In the genomic region with DNA sequence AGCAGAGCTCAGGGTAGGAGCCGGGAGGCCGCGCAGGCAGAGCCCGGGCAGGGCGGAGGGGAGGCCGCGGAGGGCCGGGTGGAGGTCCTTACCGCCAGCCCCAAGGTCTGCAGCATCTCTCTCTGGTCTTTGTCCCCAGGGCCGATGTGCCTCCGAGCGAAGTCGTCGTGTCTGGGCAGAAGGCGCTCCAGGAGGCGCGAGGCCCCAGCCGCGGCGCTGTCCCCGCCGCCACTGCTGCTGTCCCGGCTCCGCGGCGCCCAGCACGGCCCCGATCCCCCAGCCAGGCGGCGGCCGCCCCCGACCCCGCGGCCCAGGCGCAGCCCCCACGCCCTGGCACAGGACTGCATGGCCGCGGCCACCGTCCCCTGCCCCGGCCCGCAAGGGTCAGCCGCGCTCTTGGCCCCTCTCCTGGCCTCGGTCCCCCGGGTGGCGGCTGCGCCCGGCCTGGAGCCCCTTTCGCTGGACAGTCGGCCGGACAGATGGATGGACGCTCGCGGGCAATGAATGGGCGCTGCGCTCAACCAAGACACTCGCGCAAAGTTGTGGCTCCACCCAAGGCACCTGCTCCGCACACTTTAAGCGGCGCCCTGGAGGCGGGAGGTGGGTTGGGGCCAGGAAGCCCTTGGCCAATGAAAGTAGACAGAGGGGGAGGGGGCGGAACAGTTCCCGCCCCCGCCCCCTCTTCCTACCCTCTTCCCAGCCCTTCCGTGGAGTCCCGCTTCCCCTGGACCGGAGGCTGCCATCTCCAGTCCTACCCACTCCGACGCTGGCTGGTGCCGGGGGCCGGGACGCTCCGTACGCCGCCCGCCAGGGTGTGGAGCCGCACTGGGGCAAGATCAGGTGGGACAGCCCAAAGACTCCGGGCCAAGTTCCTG, we compare ENCODE assay signal across 8 cellular contexts. TPM values are rescaled to one million over a fixed set of nuclear protein-coding genes. Genes with fewer than 3 reads are reported as not detected.
DNase-seq lines count a peak whose midpoint lies in the region; ATAC-seq, FAIRE-seq and TF ChIP-seq lines count a peak whose summit lies in the region.

TSS of gene GLDC (minus strand) at position 577 of the 875 bp plus-strand sequence. CDS start at position 347, 230 bp downstream.

- POLR2A ChIA-PET in A549 (lab: Yijun Ruan, JAX), result interaction anchor here (0.7 to 2.3 kb wide), 5 partner anchors 11 to 112 kb away, joined by 3 to 11 read pairs (median 3); partner anchors contain the start of gene KDM4C

- H3K4me1 ChIP-seq in A549, result peaks cover 19% of the 10 kb centered on the region; the same call in 2 of the 3 replicates
- H3K4me1 ChIP-seq in osteoblast (ENCODE audit: insufficient read depth, low read length), result no peaks in the 10 kb centered on the region
- H3K4me1 ChIP-seq in urinary bladder (ENCODE audit: insufficient read depth), result no peaks in the 10 kb centered on the region

- CTCF ChIA-PET in A549 (lab: Yijun Ruan, JAX), result interaction anchor here (0.7 to 1.6 kb wide), 7 partner anchors 9 to 61 kb away, joined by 3 to 5 read pairs (median 4); no protein-coding TSS in a partner anchor

- H3K9me3 Mint-ChIP-seq in activated T-helper 1 cell treated with anti-CD3 and anti-CD28 coated beads, Interleukin-12 subunit alpha, Interleukin-12 subunit beta, Interleukin-2, Interleukin-4 antibody, amounts not matched to agents 30 ng/mL and 10 ng/mL and 1 ng/mL, durations not matched to agents 14 hours and 24 hours and 36 hours, result no peaks in the 10 kb centered on the region

- 6% methylated on average over 33 of the region's 79 CpGs for WGBS in A549 (ENCODE audit: missing lambda C conversion rate)
- WGBS in urinary bladder, result 5% methylated on average over 79 of the region's 79 CpGs

- H3K4me2 ChIP-seq in A549 (peak within 1 kb of the TSS; percentile 70), osteoblast (ENCODE audit: insufficient read depth, low read length) (peak within 1 kb of the TSS; percentile 39)

- no peaks in the 10 kb centered on the region for H4K20me1 ChIP-seq in osteoblast (ENCODE audit: insufficient read depth, low read length)

- no peaks in the 10 kb centered on the region for H3K36me3 ChIP-seq in osteoblast (ENCODE audit: insufficient read depth, low read length)
- H3K36me3 ChIP-seq in urinary bladder (ENCODE audit: insufficient read depth), result no peaks in the 10 kb centered on the region

- FAIRE-seq in A549 (lab: Jason Lieb, UNC), result no peak

- no peak within 1 kb of the TSS for H2AFZ ChIP-seq in osteoblast (ENCODE audit: low read length)

- ATAC-seq in A549, result peak; percentile 94 to 97
- ATAC-seq in GM18861 (IDR thresholded peaks at IDR 0.05; ENCODE audit: unreplicated experiment), result peak; percentile 92
- peak; percentile 91 for ATAC-seq in HG03039 (IDR thresholded peaks at IDR 0.05; ENCODE audit: unreplicated experiment)

- H3K4me3 Mint-ChIP-seq in activated T-helper 1 cell treated with anti-CD3 and anti-CD28 coated beads, Interleukin-12 subunit alpha, Interleukin-12 subunit beta, Interleukin-2, Interleukin-4 antibody, amounts not matched to agents 30 ng/mL and 10 ng/mL and 1 ng/mL, durations not matched to agents 14 hours and 24 hours and 36 hours, result peak within 1 kb of the TSS; percentile 77

- peaks cover 61% of the 10 kb centered on the region for H3K27me3 Mint-ChIP-seq in activated T-helper 1 cell treated with anti-CD3 and anti-CD28 coated beads, Interleukin-12 subunit alpha, Interleukin-12 subunit beta, Interleukin-2, Interleukin-4 antibody, amounts not matched to agents 30 ng/mL and 10 ng/mL and 1 ng/mL, durations not matched to agents 14 hours and 24 hours and 36 hours (ENCODE audit: insufficient read depth)

- TF ChIP-seq CTCF in A549 (IDR thresholded peaks at IDR 0.05) (no peak), osteoblast (IDR thresholded peaks at IDR 0.05; ENCODE audit: extremely low read depth, low read depth, low read length) (no peak)

- no peaks in the 10 kb centered on the region for H3K79me2 ChIP-seq in osteoblast (ENCODE audit: insufficient read depth, low read length)

- peak within 1 kb of the TSS; percentile 59 for H3K27ac Mint-ChIP-seq in activated T-helper 1 cell treated with anti-CD3 and anti-CD28 coated beads, Interleukin-12 subunit alpha, Interleukin-12 subunit beta, Interleukin-2, Interleukin-4 antibody, amounts not matched to agents 30 ng/mL and 10 ng/mL and 1 ng/mL, durations not matched to agents 14 hours and 24 hours and 36 hours

- intact Hi-C loops in activated T-helper 1 cell treated with anti-CD3 and anti-CD28 coated beads, Interleukin-12 subunit alpha, Interleukin-12 subunit beta, Interleukin-2, Interleukin-4 antibody, amounts not matched to agents 30 ng/mL and 10 ng/mL and 1 ng/mL, durations not matched to agents 14 hours and 24 hours and 36 hours (cut with micrococcal nuclease), result loop anchor here (1.0 kb wide), 1 partner anchor 36 kb away; no protein-coding TSS in a partner anchor

- peaks cover 54% of the 10 kb centered on the region for H3K27me3 ChIP-seq in osteoblast (ENCODE audit: insufficient read depth, low read length)

- H3K9me3 ChIP-seq in A549, result no peaks in the 10 kb centered on the region
- no peaks in the 10 kb centered on the region for H3K9me3 ChIP-seq in osteoblast (ENCODE audit: low read depth, low read length)

- peaks cover 3% of the 10 kb centered on the region for H3K36me3 Mint-ChIP-seq in activated T-helper 1 cell treated with anti-CD3 and anti-CD28 coated beads, Interleukin-12 subunit alpha, Interleukin-12 subunit beta, Interleukin-2, Interleukin-4 antibody, amounts not matched to agents 30 ng/mL and 10 ng/mL and 1 ng/mL, durations not matched to agents 14 hours and 24 hours and 36 hours (ENCODE audit: low read depth)

- no peak for TF ChIP-seq EP300 in A549 (IDR thresholded peaks at IDR 0.05)

- DNase-seq in A549 (ENCODE audit: low read depth in 1 of 2, low spot score in 1 of 2) (peak; percentile 91 to 97), NCI-H524 treated with DMSO at 0.1 percent for 48 hours (lab: John Stamatoyannopoulos, UW) (peak; percentile 77), globus pallidus (ENCODE audit: low spot score) (peak; percentile 53), osteoblast (ENCODE audit: insufficient read length, low spot score, missing footprints) (peak; percentile 34)
- peak; percentile 20 for DNase-seq in activated T-helper 1 cell treated with anti-CD3 and anti-CD28 coated beads, Interleukin-12 subunit alpha, Interleukin-12 subunit beta, Interleukin-2, Interleukin-4 antibody, amounts not matched to agents 30 ng/mL and 10 ng/mL and 1 ng/mL, durations not matched to agents 14 hours and 24 hours and 36 hours (ENCODE audit: low spot score)

- H3K4me1 Mint-ChIP-seq in activated T-helper 1 cell treated with anti-CD3 and anti-CD28 coated beads, Interleukin-12 subunit alpha, Interleukin-12 subunit beta, Interleukin-2, Interleukin-4 antibody, amounts not matched to agents 30 ng/mL and 10 ng/mL and 1 ng/mL, durations not matched to agents 14 hours and 24 hours and 36 hours (ENCODE audit: low read depth), result peaks cover 19% of the 10 kb centered on the region

- H3K4me3 ChIP-seq in A549 (peak within 1 kb of the TSS; percentile 80), osteoblast (ENCODE audit: insufficient read depth, low read length) (no peak within 1 kb of the TSS), urinary bladder (ENCODE audit: low read depth, low read length) (peak within 1 kb of the TSS; percentile 47)

- TF ChIP-seq RAD21 in A549 (conservative IDR thresholded peaks at IDR 0.05 in 1 of 2, IDR thresholded peaks at IDR 0.05 in 1 of 2), result no peak

- H3K27ac ChIP-seq in A549, result peak within 1 kb of the TSS; percentile 82 to 83
- H3K27ac ChIP-seq in osteoblast (ENCODE audit: low read depth, low read length), result no peak within 1 kb of the TSS
- no peak within 1 kb of the TSS for H3K27ac ChIP-seq in urinary bladder (ENCODE audit: low read depth)

- TF ChIP-seq POLR2A in A549 (IDR thresholded peaks at IDR 0.05; ENCODE audit: low read length), result peak; percentile 87

TF ChIP-seq in A549, 52 proteins besides CTCF, POLR2A, EP300 and RAD21:
- TF ChIP-seq, protein P1, sequence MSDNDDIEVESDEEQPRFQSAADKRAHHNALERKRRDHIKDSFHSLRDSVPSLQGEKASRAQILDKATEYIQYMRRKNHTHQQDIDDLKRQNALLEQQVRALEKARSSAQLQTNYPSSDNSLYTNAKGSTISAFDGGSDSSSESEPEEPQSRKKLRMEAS (IDR thresholded peaks at IDR 0.05), result 0 out of 2 replicates have a peak, but pooled peaks have one; percentile 11
- TF ChIP-seq USF2 (IDR thresholded peaks at IDR 0.05), result no peak
- TF ChIP-seq MAZ (IDR thresholded peaks at IDR 0.05; ENCODE audit: borderline replicate concordance, low read depth, low read length), result no peak
- TF ChIP-seq TP53 (CRISPR knock-in tag; IDR thresholded peaks at IDR 0.05), result no peak
- no peak for TF ChIP-seq HOXA7 (CRISPR knock-in tag; IDR thresholded peaks at IDR 0.05)
- TF ChIP-seq, protein P2, sequence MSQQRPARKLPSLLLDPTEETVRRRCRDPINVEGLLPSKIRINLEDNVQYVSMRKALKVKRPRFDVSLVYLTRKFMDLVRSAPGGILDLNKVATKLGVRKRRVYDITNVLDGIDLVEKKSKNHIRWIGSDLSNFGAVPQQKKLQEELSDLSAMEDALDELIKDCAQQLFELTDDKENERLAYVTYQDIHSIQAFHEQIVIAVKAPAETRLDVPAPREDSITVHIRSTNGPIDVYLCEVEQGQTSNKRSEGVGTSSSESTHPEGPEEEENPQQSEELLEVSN (IDR thresholded peaks at IDR 0.05; ENCODE audit: borderline replicate concordance, low read depth), result peak; percentile 7; the same call in 1 of the 2 replicates
- no peak for TF ChIP-seq HOXB13 (CRISPR knock-in tag; IDR thresholded peaks at IDR 0.05; ENCODE audit: low read depth)
- no peak for TF ChIP-seq KDM1A (IDR thresholded peaks at IDR 0.05; ENCODE audit: low read depth)
- TF ChIP-seq JUN (IDR thresholded peaks at IDR 0.05), result peak in 1 of 2 experiments; percentile 29; a peak in 1 of 5 replicates

RNA-seq across cellular contexts. Expression of gene GLDC, which starts in this region (rescaled TPM):
- 18.8 and 20.6 TPM in 2 replicates for polyA plus RNA-seq in A549 (2011; rRNA removed)
- polyA plus RNA-seq in A549 (2012; cell fraction: cytosol; rRNA removed), result 12.7 and 16.5 TPM in 2 replicates
- 34.8 and 47.9 TPM in 2 replicates for polyA plus RNA-seq in A549 (2012; cell fraction: nucleus; rRNA removed)
- polyA plus RNA-seq in A549 (2017; fragmentation: RNase III; extraction: RNeasy Plus Mini Kit Qiagen cat#74134 plus additional on column Dnase treatment), result 16.7 to 18.9 TPM (median 17.4 TPM) in 3 replicates
- 20.5 and 26.9 TPM in 2 replicates for polyA minus RNA-seq in A549 (2011; rRNA and poly(A)+ RNA removed)
- 1.4 and 1.8 TPM in 2 replicates for total RNA-seq in activated T-helper 1 cell treated with anti-CD3 and anti-CD28 coated beads, Interleukin-12 subunit alpha, Interleukin-12 subunit beta, Interleukin-2, Interleukin-4 antibody, amounts not matched to agents 30 ng/mL and 10 ng/mL and 1 ng/mL, durations not matched to agents 14 hours and 24 hours and 36 hours
- 0.72 and 2.4 TPM in 2 replicates for total RNA-seq in osteoblast
- total RNA-seq in urinary bladder, result 0.74 TPM
- 2.9 TPM for polyA plus RNA-seq in urinary bladder

Comparison
In these comparisons a context has a peak if more than half of its experiments do, and no peak if none do; other contexts are left out.
1. DNase-seq: peak in every context shown above with its lines; median percentile 94 in A549; 77 in NCI-H524 treated with DMSO at 0.1 percent for 48 hours; 53 in globus pallidus; 34 in osteoblast; 20 in activated T-helper 1 cell treated with anti-CD3 and anti-CD28 coated beads, Interleukin-12 subunit alpha, Interleukin-12 subunit beta, Interleukin-2, Interleukin-4 antibody, amounts not matched to agents 30 ng/mL and 10 ng/mL and 1 ng/mL, durations not matched to agents 14 hours and 24 hours and 36 hours.
2. H3K27ac ChIP-seq: peak in A549 (2 of 2); none in osteoblast (single experiment) and urinary bladder (single experiment).
3. Peak in every context shown above with its lines, with median percentiles within 50 percentile points of each other: ATAC-seq.